In the genomic region with DNA sequence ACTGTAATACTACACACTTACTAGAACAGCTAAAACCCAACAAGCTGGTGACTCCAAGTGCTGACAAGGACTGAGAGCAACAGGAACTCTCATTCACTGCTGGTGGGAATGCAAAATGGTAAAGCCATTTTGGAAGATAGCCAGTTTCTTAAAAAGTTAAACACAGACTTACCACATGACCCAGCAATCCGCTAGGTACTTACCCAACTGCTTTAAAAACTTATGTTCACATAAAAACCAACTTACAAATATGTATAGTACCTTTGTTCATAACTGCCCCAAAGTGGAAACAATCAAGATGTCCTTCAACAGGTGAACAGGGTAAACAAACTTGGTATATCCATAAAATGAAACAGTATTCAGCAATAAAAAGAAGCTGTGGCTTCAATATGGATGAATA, we compare ENCODE assay signal across 1 cellular context.
TF ChIP-seq lines count a peak whose summit lies in the region.

No MANE protein-coding gene starts in this region.

TF ChIP-seq in HepG2, 621 proteins besides CTCF, POLR2A, EP300 and RAD21 (continued from another document and continues in another):
- TF ChIP-seq, protein P1, sequence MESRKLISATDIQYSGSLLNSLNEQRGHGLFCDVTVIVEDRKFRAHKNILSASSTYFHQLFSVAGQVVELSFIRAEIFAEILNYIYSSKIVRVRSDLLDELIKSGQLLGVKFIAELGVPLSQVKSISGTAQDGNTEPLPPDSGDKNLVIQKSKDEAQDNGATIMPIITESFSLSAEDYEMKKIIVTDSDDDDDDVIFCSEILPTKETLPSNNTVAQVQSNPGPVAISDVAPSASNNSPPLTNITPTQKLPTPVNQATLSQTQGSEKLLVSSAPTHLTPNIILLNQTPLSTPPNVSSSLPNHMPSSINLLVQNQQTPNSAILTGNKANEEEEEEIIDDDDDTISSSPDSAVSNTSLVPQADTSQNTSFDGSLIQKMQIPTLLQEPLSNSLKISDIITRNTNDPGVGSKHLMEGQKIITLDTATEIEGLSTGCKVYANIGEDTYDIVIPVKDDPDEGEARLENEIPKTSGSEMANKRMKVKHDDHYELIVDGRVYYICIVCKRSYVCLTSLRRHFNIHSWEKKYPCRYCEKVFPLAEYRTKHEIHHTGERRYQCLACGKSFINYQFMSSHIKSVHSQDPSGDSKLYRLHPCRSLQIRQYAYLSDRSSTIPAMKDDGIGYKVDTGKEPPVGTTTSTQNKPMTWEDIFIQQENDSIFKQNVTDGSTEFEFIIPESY (CRISPR knock-in tag; IDR thresholded peaks at IDR 0.05): peak; percentile 93
- peak; percentile 22; the same call in 1 of the 2 replicates for TF ChIP-seq MYPOP (CRISPR knock-in tag; IDR thresholded peaks at IDR 0.05)
- TF ChIP-seq FIP1L1 (IDR thresholded peaks at IDR 0.05; ENCODE audit: borderline replicate concordance, insufficient read depth, low read depth, low read length): no peak
- TF ChIP-seq STAT5B (CRISPR knock-in tag; IDR thresholded peaks at IDR 0.05): no peak
- no peak for TF ChIP-seq RCOR2 (CRISPR knock-in tag; IDR thresholded peaks at IDR 0.05)
- TF ChIP-seq BCL6 (CRISPR knock-in tag; IDR thresholded peaks at IDR 0.05): peak; percentile 70; the same call in 1 of the 2 replicates
- no peak for TF ChIP-seq ZNF703 (CRISPR knock-in tag; IDR thresholded peaks at IDR 0.05; ENCODE audit: borderline replicate concordance)
- TF ChIP-seq PBX2 (CRISPR knock-in tag; IDR thresholded peaks at IDR 0.05): no peak
- peak; percentile 64; the same call in 1 of the 2 replicates for TF ChIP-seq HOMEZ (CRISPR knock-in tag; IDR thresholded peaks at IDR 0.05; ENCODE audit: low read depth)
- no peak for TF ChIP-seq ATF5 (CRISPR knock-in tag; IDR thresholded peaks at IDR 0.05; ENCODE audit: low read depth)
- TF ChIP-seq, protein P2, sequence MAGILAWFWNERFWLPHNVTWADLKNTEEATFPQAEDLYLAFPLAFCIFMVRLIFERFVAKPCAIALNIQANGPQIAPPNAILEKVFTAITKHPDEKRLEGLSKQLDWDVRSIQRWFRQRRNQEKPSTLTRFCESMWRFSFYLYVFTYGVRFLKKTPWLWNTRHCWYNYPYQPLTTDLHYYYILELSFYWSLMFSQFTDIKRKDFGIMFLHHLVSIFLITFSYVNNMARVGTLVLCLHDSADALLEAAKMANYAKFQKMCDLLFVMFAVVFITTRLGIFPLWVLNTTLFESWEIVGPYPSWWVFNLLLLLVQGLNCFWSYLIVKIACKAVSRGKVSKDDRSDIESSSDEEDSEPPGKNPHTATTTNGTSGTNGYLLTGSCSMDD (CRISPR knock-in tag; IDR thresholded peaks at IDR 0.05): no peak
- peak; percentile 68; the same call in 1 of the 2 replicates for TF ChIP-seq PRDM10 (CRISPR knock-in tag; IDR thresholded peaks at IDR 0.05; ENCODE audit: low read depth)
- TF ChIP-seq FOXJ3 (CRISPR knock-in tag; IDR thresholded peaks at IDR 0.05; ENCODE audit: borderline replicate concordance): peak; percentile 12; the same call in 1 of the 2 replicates
- TF ChIP-seq NR2C2 (CRISPR knock-in tag; IDR thresholded peaks at IDR 0.05; ENCODE audit: borderline replicate concordance): peak; percentile 25; the same call in 1 of the 2 replicates
- TF ChIP-seq ZNF597 (CRISPR knock-in tag; IDR thresholded peaks at IDR 0.05): no peak
- TF ChIP-seq SOX6 (IDR thresholded peaks at IDR 0.05): no peak
- TF ChIP-seq SOX6 (CRISPR knock-in tag; IDR thresholded peaks at IDR 0.05): peak; percentile 68
- peak; percentile 38; the same call in 1 of the 2 replicates for TF ChIP-seq NFIC (IDR thresholded peaks at IDR 0.05; ENCODE audit: low read length)
- TF ChIP-seq ZKSCAN1 (IDR thresholded peaks at IDR 0.05; ENCODE audit: low read length): no peak
- no peak for TF ChIP-seq SOX13 (IDR thresholded peaks at IDR 0.05)
- TF ChIP-seq SOX13 (CRISPR knock-in tag; conservative IDR thresholded peaks at IDR 0.05 in 1 of 2, IDR thresholded peaks at IDR 0.05 in 1 of 2): peak in 1 of 2 experiments; percentile 83; a peak in 2 of 4 replicates
- TF ChIP-seq GATAD2A (CRISPR knock-in tag; IDR thresholded peaks at IDR 0.05): peak; percentile 85
- peak; percentile 59; the same call in 1 of the 2 replicates for TF ChIP-seq AHDC1 (CRISPR knock-in tag; IDR thresholded peaks at IDR 0.05; ENCODE audit: borderline replicate concordance)
- no peak for TF ChIP-seq ZNF709 (CRISPR knock-in tag; IDR thresholded peaks at IDR 0.05)
- TF ChIP-seq TFE3 (CRISPR knock-in tag; IDR thresholded peaks at IDR 0.05): peak; percentile 74; the same call in 1 of the 2 replicates
- TF ChIP-seq DR1 (CRISPR knock-in tag; IDR thresholded peaks at IDR 0.05): no peak
